9 cellular contexts compared by ENCODE assay signal in genomic region chr20:16761305-16761829, GRCh38. TPM values are rescaled to one million over a fixed set of nuclear protein-coding genes. Genes with fewer than 3 reads are reported as not detected.
A peak's percentile ranks its signal among the peaks of the same experiment; 100 is the strongest.
DNase-seq lines count a peak whose midpoint lies in the region; ATAC-seq and TF ChIP-seq lines count a peak whose summit lies in the region.
"Had no signal": no experiment of that assay in that cellular context is flagged by ENCODE, and none has a peak within 500 bp of the region (broad histone marks: within the 10 kb centered on the region; RNA-seq: fewer than 3 reads in every experiment).

No MANE protein-coding gene starts in this region.

- no TSS peak for BruUV-seq in HCT116 (replicated peaks; lab: Mats Ljungman, UMichigan)

- H3K36me3 ChIP-seq in HCT116 (ENCODE audit: control insufficient read depth in 1 of 2, insufficient read depth in 2 of 2, low read length in 2 of 2) (no peaks in the 10 kb centered on the region), body of pancreas (replicated peaks in 1 of 2; ENCODE audit: insufficient read depth in 1 of 2, low read depth in 2 of 2) (no peaks in the 10 kb centered on the region)

- intact Hi-C loops in HCT116 (cut with micrococcal nuclease) (loop anchor here (1.0 to 2.0 kb wide), 2 partner anchors 61 to 243 kb away; no protein-coding TSS in a partner anchor), body of pancreas (cut with DNase I) (no loop called here), posterior vena cava (cut with DNase I) (no loop called here)

- no peaks in the 10 kb centered on the region for H3K9me2 ChIP-seq in HCT116 (ENCODE audit: insufficient read depth)

- no peaks in the 10 kb centered on the region for H4K20me1 ChIP-seq in HCT116 (ENCODE audit: insufficient read depth)

- H3K4me2 ChIP-seq in HCT116 (ENCODE audit: low read length), result no peak overlapping the region

- ATAC-seq in HCT116, result peak; percentile 89
- peak; percentile 58 to 72 (median 64) for ATAC-seq in T-cell (replicated peaks in 1 of 4)
- peak; percentile 83 for ATAC-seq in body of pancreas

- TF ChIP-seq CTCF in HCT116 (IDR thresholded peaks at IDR 0.05 in 2 of 3, conservative IDR thresholded peaks at IDR 0.05 in 1 of 3; ENCODE audit: borderline replicate concordance in 1 of 3, insufficient read depth in 1 of 3, low read depth in 2 of 3, low read length in 2 of 3) (peak; percentile 55 to 82 (median 64); a peak in 5 of 6 replicates), body of pancreas (IDR thresholded peaks at IDR 0.05) (peak; percentile 53 to 89 (median 82))

- H3K9ac ChIP-seq in HCT116 (ENCODE audit: low read length), result no peak overlapping the region

- H3K79me2 ChIP-seq in HCT116 (ENCODE audit: insufficient read depth, low read length), result no peaks in the 10 kb centered on the region

- peaks cover 25 to 30% of the 10 kb centered on the region in 2 donors for H3K27me3 Mint-ChIP-seq in T-cell

- TF ChIP-seq POLR2A in HCT116 (IDR thresholded peaks at IDR 0.05; ENCODE audit: borderline replicate concordance, extremely low read depth, insufficient read depth, insufficient read length) (no peak), body of pancreas (IDR thresholded peaks at IDR 0.05) (no peak)

- H3K27ac Mint-ChIP-seq in T-cell, result no peak overlapping the region
- H3K27ac Mint-ChIP-seq: dendritic cell treated with granulocyte-macrophage colony-stimulating factor and Interleukin-4, amounts not matched to agents 40 ng/mL and 50 ng/mL, for 4 days had no signal

- H3K9me3 Mint-ChIP-seq in T-cell, result no peaks in the 10 kb centered on the region
- H3K9me3 Mint-ChIP-seq: dendritic cell treated with granulocyte-macrophage colony-stimulating factor and Interleukin-4, amounts not matched to agents 40 ng/mL and 50 ng/mL, for 4 days had no signal

- WGBS in body of pancreas, 2 donors, result 0% methylated on average over 3 of the region's 3 CpGs

- H3K4me1 ChIP-seq in HCT116 (ENCODE audit: control insufficient read depth in 1 of 2, insufficient read depth in 2 of 2, low read length in 2 of 2) (0 out of 4 replicates have a peak, but pooled peaks cover 0 to 6% of the 10 kb centered on the region in 2 experiments), body of pancreas (peaks cover 10% of the 10 kb centered on the region)

- DNase-seq in ELR (ENCODE audit: low read depth), result peak; percentile 64
- peak; percentile 74 for DNase-seq in HCT116 (ENCODE audit: low read depth, low spot score)
- peak; percentile 70 for DNase-seq in NCI-H146 (lab: John Stamatoyannopoulos, UW)
- peak in 32 of 34 experiments; percentile 2 to 58 (median 36) for DNase-seq in T-cell
- peak; percentile 57 to 62 (median 60) for DNase-seq in body of pancreas
- DNase-seq in iPS DF 4.7 (ENCODE audit: extremely low read depth, low spot score), result peak; percentile 62
- peak; percentile 15 to 22 for DNase-seq in stimulated activated CD4-positive, alpha-beta T cell treated with anti-CD3 and anti-CD28 coated beads, Interleukin-12 subunit alpha, Interleukin-12 subunit beta, amount 100 ng/mL, for 24 hours (ENCODE audit: low read depth in 2 of 2)
- no peak for DNase-seq in posterior vena cava (ENCODE audit: low spot score)

- POLR2A ChIA-PET in HCT116 (lab: Charles Lee), result no interaction called here
- POLR2A ChIA-PET in T-cell (lab: Charles Lee), result no interaction called here

- H3K36me3 Mint-ChIP-seq in T-cell, result no peaks in the 10 kb centered on the region

- H3K27me3 ChIP-seq in HCT116 (ENCODE audit: insufficient read depth, low read length) (peaks cover 33% of the 10 kb centered on the region), body of pancreas (no peaks in the 10 kb centered on the region)

- H3K27ac ChIP-seq in HCT116 (ENCODE audit: low read depth, low read length) (no peak overlapping the region), body of pancreas (no peak overlapping the region)

- TF ChIP-seq RAD21 in HCT116 (IDR thresholded peaks at IDR 0.05; ENCODE audit: low read depth), result peak; percentile 85

- CTCF ChIA-PET in HCT116 (lab: Charles Lee) (interaction anchor here (1.0 to 1.6 kb wide), 5 partner anchors 10 to 243 kb away, joined by 3 to 5 read pairs (median 3); no protein-coding TSS in a partner anchor), T-cell (lab: Charles Lee) (interaction anchor here (0.5 to 1.5 kb wide), 5 partner anchors 8 to 1960 kb away, joined by 3 to 5 read pairs (median 3); no protein-coding TSS in a partner anchor)

- H3K4me3 ChIP-seq in HCT116 (replicated peaks in 1 of 2; ENCODE audit: low read depth in 1 of 2, low read length in 2 of 2) (no peak overlapping the region), body of pancreas (no peak overlapping the region)

- H3K4me3 Mint-ChIP-seq in T-cell, result no peak overlapping the region
- H3K4me3 Mint-ChIP-seq: dendritic cell treated with granulocyte-macrophage colony-stimulating factor and Interleukin-4, amounts not matched to agents 40 ng/mL and 50 ng/mL, for 4 days had no signal

- H3K4me1 Mint-ChIP-seq in T-cell, result no peaks in the 10 kb centered on the region

- H3K9me3 ChIP-seq in HCT116 (ENCODE audit: control insufficient read depth in 1 of 2, insufficient read depth in 1 of 2, low read depth in 1 of 2, low read length in 2 of 2) (no peaks in the 10 kb centered on the region), body of pancreas (no peaks in the 10 kb centered on the region)

- RAD21 ChIA-PET in HCT116 (lab: Charles Lee; ENCODE audit: low non-redundant PET in 1 of 2, low total read pairs in 2 of 2, uncharacterized antibody in 2 of 2, unreplicated experiment in 2 of 2), result no interaction called here

- H2AFZ ChIP-seq in HCT116 (ENCODE audit: low read depth, low read length, poor library complexity, severe bottlenecking), result no peak overlapping the region

TF ChIP-seq in HCT116, 20 proteins besides CTCF, POLR2A, EP300 and RAD21:
- no peak for TF ChIP-seq ELF1 (IDR thresholded peaks at IDR 0.05; ENCODE audit: borderline replicate concordance, low read depth)

RNA-seq across cellular contexts. Expression of gene OTOR, which starts 13.2 kb away (rescaled TPM):
- not detected for total RNA-seq in HCT116 (2021; ENCODE audit: unreplicated experiment)
- polyA plus RNA-seq in HCT116 (2012), result not detected in 2 replicates
- not detected for total RNA-seq in T-cell
- not detected for total RNA-seq in body of pancreas
- not detected for total RNA-seq in posterior vena cava

RNA-seq across cellular contexts. Expression of gene SNRPB2, which starts 31.5 kb away (rescaled TPM):
- 78.4 TPM for total RNA-seq in HCT116 (2021; ENCODE audit: unreplicated experiment)
- polyA plus RNA-seq in HCT116 (2012), result 29.0 and 37.5 TPM in 2 replicates
- 10 to 100 TPM; 31.5 to 46.7 (median 45.5) TPM for total RNA-seq in T-cell
- 1 to 10 TPM; 9.9 TPM for total RNA-seq in body of pancreas
- 10 to 100 TPM; 37.4 to 41.5 TPM for total RNA-seq in posterior vena cava
